ENCODE assay signal across 14 cellular contexts in the genomic region with DNA sequence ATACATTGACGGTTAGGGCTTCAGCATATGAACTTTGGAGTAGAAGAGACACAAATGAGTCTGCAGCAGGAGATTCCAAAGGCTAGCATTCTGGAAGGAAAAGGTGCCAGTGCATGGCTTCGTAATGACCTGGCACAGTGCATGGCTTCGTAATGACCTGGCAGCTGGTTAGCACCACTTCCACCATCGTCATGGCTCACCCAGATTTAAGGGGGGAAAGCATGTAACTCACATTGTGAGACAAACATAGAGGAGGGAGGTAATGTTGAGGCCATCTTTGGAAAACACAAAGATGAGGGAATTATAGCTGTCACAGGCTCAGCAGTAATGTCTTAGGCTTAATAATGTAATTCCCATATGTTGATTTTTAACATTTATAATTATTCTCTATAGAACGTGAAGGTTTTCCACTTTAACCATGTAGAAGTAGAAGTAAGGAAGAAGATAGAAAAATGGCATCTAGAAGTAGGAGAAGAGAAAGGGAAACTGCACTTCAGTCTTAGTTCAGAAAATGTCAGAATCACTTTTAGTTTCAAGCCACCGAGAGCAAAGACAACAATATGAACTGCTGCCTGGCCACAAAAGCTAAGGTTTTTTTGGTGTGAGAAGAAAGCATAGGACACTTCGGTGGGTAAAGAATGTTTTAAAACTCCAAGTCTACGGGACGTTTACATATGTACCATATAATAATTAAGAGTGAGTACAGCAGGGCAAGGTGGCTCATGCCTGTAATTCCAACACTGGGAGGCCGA. TPM values are rescaled to one million over a fixed set of nuclear protein-coding genes. Genes with fewer than 3 reads are reported as not detected.
DNase-seq lines count a peak whose midpoint lies in the region; ATAC-seq and TF ChIP-seq lines count a peak whose summit lies in the region.
"Had no signal": no experiment of that assay in that cellular context is flagged by ENCODE, and none has a peak within 500 bp of the region (broad histone marks: within the 10 kb centered on the region; RNA-seq: fewer than 3 reads in every experiment).

No MANE protein-coding gene starts in this region.

- intact Hi-C loops in activated CD4-positive, alpha-beta T cell treated with anti-CD3 and anti-CD28 coated beads, Interleukin-2, amount 10 ng/mL, durations not matched to agents 24 days and 14 days (cut with micrococcal nuclease), result no loop called here
- intact Hi-C loops in OCI-LY7 (cut with micrococcal nuclease; ENCODE audit: unreplicated experiment), result no loop called here

- H3K36me3 ChIP-seq in OCI-LY7 (ENCODE audit: insufficient read depth, low read length) (no peaks in the 10 kb centered on the region), mesenchymal stem cell (ENCODE audit: control insufficient read depth in 1 of 2, insufficient read depth in 2 of 2, low read depth in 1 of 2, low read length in 2 of 2) (peaks cover 3 to 9% of the 10 kb centered on the region in 2 experiments)
- H3K36me3 ChIP-seq: lower lobe of right lung, SJSA1 had no signal

- DNase-seq in activated CD4-positive, alpha-beta T cell treated with anti-CD3 and anti-CD28 coated beads, Interleukin-2, amount 10 ng/mL, durations not matched to agents 24 days and 14 days, result no peak
- no peak for DNase-seq in activated CD4-positive, alpha-beta T cell treated with anti-CD3 and anti-CD28 coated beads, Interleukin-2, amount 50 U/mL, for 4 hours
- DNase-seq in OCI-LY7 (ENCODE audit: low spot score) (no peak), mesothelial cell of epicardium (ENCODE audit: low spot score in 2 of 2, unreplicated experiment in 2 of 2) (no peak), mesenchymal stem cell (no peak)
- DNase-seq: central memory CD4-positive, alpha-beta T cell; foreskin melanocyte; lower lobe of right lung; NCI-H2029 treated with DMSO at 0.1 percent for 48 hours had no signal

- no peak overlapping the region for H2BK5ac ChIP-seq in mesenchymal stem cell (ENCODE audit: low read depth, low read length, poor library complexity, severe bottlenecking)

- H3K27me3 ChIP-seq in mesenchymal stem cell (ENCODE audit: control insufficient read depth in 1 of 2, insufficient read depth in 1 of 2, low read length in 2 of 2), result peaks cover 0 to 9% of the 10 kb centered on the region in 2 experiments
- H3K27me3 ChIP-seq: SJSA1 had no signal

- no peak overlapping the region for H2BK15ac ChIP-seq in mesenchymal stem cell (ENCODE audit: low read depth, poor library complexity, severe bottlenecking)

- no peak overlapping the region for H2BK120ac ChIP-seq in mesenchymal stem cell (ENCODE audit: low read depth, low read length)

- BruUV-seq in OCI-LY7 (replicated peaks; lab: Mats Ljungman, UMichigan), result no TSS peak

- H3K4me1 ChIP-seq in OCI-LY7 (ENCODE audit: insufficient read depth, low read length, poor library complexity, severe bottlenecking), result no peaks in the 10 kb centered on the region
- peaks cover 3% of the 10 kb centered on the region for H3K4me1 ChIP-seq in mesenchymal stem cell (ENCODE audit: control insufficient read depth, insufficient read depth, low read depth, low read length)
- H3K4me1 ChIP-seq: lower lobe of right lung, SJSA1 had no signal

- POLR2A ChIA-PET in OCI-LY7 (lab: Charles Lee), result interaction anchor here (0.6 to 0.7 kb wide), 2 partner anchors 492 to 549 kb away, joined by 3 to 7 read pairs; no protein-coding TSS in a partner anchor

- CTCF ChIA-PET in OCI-LY7 (lab: Charles Lee; ENCODE audit: unreplicated experiment), result no interaction called here

- peaks cover 25% of the 10 kb centered on the region for H3K4me1 Mint-ChIP-seq in activated CD4-positive, alpha-beta T cell treated with anti-CD3 and anti-CD28 coated beads, Interleukin-2, amount 10 ng/mL, durations not matched to agents 24 days and 14 days
- H3K4me1 Mint-ChIP-seq in mesothelial cell of epicardium, result no peaks in the 10 kb centered on the region

- no peaks in the 10 kb centered on the region for H3K9me2 ChIP-seq in OCI-LY7 (ENCODE audit: insufficient read depth, low read length)

- H3K79me1 ChIP-seq in mesenchymal stem cell (replicated peaks; ENCODE audit: low read length, poor library complexity, severe bottlenecking), result no peaks in the 10 kb centered on the region

- TF ChIP-seq CTCF in OCI-LY7 (conservative IDR thresholded peaks at IDR 0.05; ENCODE audit: low read length) (no peak), mesothelial cell of epicardium (IDR thresholded peaks at IDR 0.05; ENCODE audit: unreplicated experiment) (no peak)

- H3K4me2 ChIP-seq in OCI-LY7 (ENCODE audit: low read length), result no peak overlapping the region
- H3K4me2 ChIP-seq in mesenchymal stem cell (ENCODE audit: low read length, poor library complexity, severe bottlenecking), result no peak overlapping the region

- H2AFZ ChIP-seq in OCI-LY7 (ENCODE audit: low read length) (0 out of 2 replicates have a peak overlapping the region, but pooled peaks have one; percentile 32), mesenchymal stem cell (ENCODE audit: low read depth, low read length) (no peak overlapping the region)

- H3K4ac ChIP-seq in mesenchymal stem cell (ENCODE audit: low read depth in 1 of 2, low read length in 2 of 2), result no peak overlapping the region

- H3K27ac Mint-ChIP-seq in activated CD4-positive, alpha-beta T cell treated with anti-CD3 and anti-CD28 coated beads, Interleukin-2, amount 10 ng/mL, durations not matched to agents 24 days and 14 days, result peak overlapping the region; percentile 56
- H3K27ac Mint-ChIP-seq in mesothelial cell of epicardium, result peak overlapping the region; percentile 69
- H3K27ac Mint-ChIP-seq: type B pancreatic cell had no signal

- no peak overlapping the region for H3K18ac ChIP-seq in mesenchymal stem cell (ENCODE audit: low read depth in 1 of 2, low read length in 2 of 2)

- no peak overlapping the region for H2BK12ac ChIP-seq in mesenchymal stem cell (ENCODE audit: low read length in 2 of 2)

- H3K9ac ChIP-seq in mesenchymal stem cell (ENCODE audit: low read length), result no peak overlapping the region

- H4K20me1 ChIP-seq in OCI-LY7 (ENCODE audit: insufficient read depth, low read length), result no peaks in the 10 kb centered on the region

- no peak overlapping the region for H3K4me3 Mint-ChIP-seq in activated CD4-positive, alpha-beta T cell treated with anti-CD3 and anti-CD28 coated beads, Interleukin-2, amount 10 ng/mL, durations not matched to agents 24 days and 14 days
- H3K4me3 Mint-ChIP-seq in mesothelial cell of epicardium, result no peak overlapping the region
- H3K4me3 Mint-ChIP-seq: type B pancreatic cell had no signal

- H2AK5ac ChIP-seq in mesenchymal stem cell (ENCODE audit: low read length, severe bottlenecking), result no peak overlapping the region

- H3K27ac ChIP-seq in OCI-LY7 (ENCODE audit: low read depth, low read length, poor library complexity, severe bottlenecking) (no peak overlapping the region), mesenchymal stem cell (ENCODE audit: low read length, poor library complexity, severe bottlenecking) (no peak overlapping the region)
- H3K27ac ChIP-seq: lower lobe of right lung, SJSA1 had no signal

- H3K4me3 ChIP-seq in OCI-LY7 (ENCODE audit: low read depth, low read length, poor library complexity, severe bottlenecking) (no peak overlapping the region), mesenchymal stem cell (ENCODE audit: insufficient read depth in 1 of 2, low read depth in 1 of 2, low read length in 2 of 2) (no peak overlapping the region)
- H3K4me3 ChIP-seq: lower lobe of right lung, SJSA1 had no signal

- peaks cover 2% of the 10 kb centered on the region for H3K36me3 Mint-ChIP-seq in activated CD4-positive, alpha-beta T cell treated with anti-CD3 and anti-CD28 coated beads, Interleukin-2, amount 10 ng/mL, durations not matched to agents 24 days and 14 days (ENCODE audit: low read depth)
- H3K36me3 Mint-ChIP-seq in mesothelial cell of epicardium, result no peaks in the 10 kb centered on the region

- no peak overlapping the region for H3K23ac ChIP-seq in mesenchymal stem cell (ENCODE audit: low read length in 2 of 2)

- H4K91ac ChIP-seq in mesenchymal stem cell (ENCODE audit: low read length), result no peak overlapping the region

- peaks cover 7% of the 10 kb centered on the region for H3K9me3 Mint-ChIP-seq in activated CD4-positive, alpha-beta T cell treated with anti-CD3 and anti-CD28 coated beads, Interleukin-2, amount 10 ng/mL, durations not matched to agents 24 days and 14 days
- peaks cover 5% of the 10 kb centered on the region for H3K9me3 Mint-ChIP-seq in mesothelial cell of epicardium

- H3K14ac ChIP-seq in mesenchymal stem cell (ENCODE audit: low read length in 2 of 2), result no peak overlapping the region

- no peak overlapping the region for H4K8ac ChIP-seq in mesenchymal stem cell (ENCODE audit: low read length)

- H3K27me3 Mint-ChIP-seq in activated CD4-positive, alpha-beta T cell treated with anti-CD3 and anti-CD28 coated beads, Interleukin-2, amount 10 ng/mL, durations not matched to agents 24 days and 14 days, result peaks cover 9% of the 10 kb centered on the region
- peaks cover 2% of the 10 kb centered on the region for H3K27me3 Mint-ChIP-seq in mesothelial cell of epicardium (ENCODE audit: low read depth)
- H3K27me3 Mint-ChIP-seq: type B pancreatic cell had no signal

- H3K79me2 ChIP-seq in OCI-LY7 (ENCODE audit: insufficient read depth, low read depth, low read length), result no peaks in the 10 kb centered on the region

- ATAC-seq in GM21723 (IDR thresholded peaks at IDR 0.05; ENCODE audit: unreplicated experiment), result peak; percentile 72
- ATAC-seq in HG02588 (IDR thresholded peaks at IDR 0.05; ENCODE audit: unreplicated experiment), result no peak
- ATAC-seq in HG03378 (IDR thresholded peaks at IDR 0.05; ENCODE audit: unreplicated experiment), result no peak
- ATAC-seq: lower lobe of right lung had no signal

- WGBS in mesenchymal stem cell, result 92% methylated on average over 8 of the region's 10 CpGs

- H3K9me3 ChIP-seq in OCI-LY7 (ENCODE audit: low read length) (no peaks in the 10 kb centered on the region), mesenchymal stem cell (ENCODE audit: control insufficient read depth, low read length) (no peaks in the 10 kb centered on the region)
- H3K9me3 ChIP-seq: lower lobe of right lung, SJSA1 had no signal

RNA-seq across cellular contexts. Expression of a gene that starts 6.8 kb away (rescaled TPM):
- total RNA-seq in activated CD4-positive, alpha-beta T cell treated with anti-CD3 and anti-CD28 coated beads, Interleukin-2, amount 10 ng/mL, durations not matched to agents 24 days and 14 days, result 121 and 145 TPM in 2 replicates
- total RNA-seq in OCI-LY7 (2014; rRNA removed; shearing (Covaris generic)), result 167 and 201 TPM in 2 replicates
- 120 and 135 TPM in 2 replicates for total RNA-seq in OCI-LY7 (2022)
- total RNA-seq in mesothelial cell of epicardium, result 183 to 193 TPM (median 192 TPM) in 3 replicates
- 86.3 TPM for polyA plus RNA-seq in mesenchymal stem cell (2013, experiment 1 of 2)
- 82.9 TPM for polyA plus RNA-seq in mesenchymal stem cell (2013, experiment 2 of 2)

RNA-seq across cellular contexts. Expression of a gene that starts 43.4 kb away (rescaled TPM):
- 0.17 and 0.77 TPM in 2 replicates for total RNA-seq in activated CD4-positive, alpha-beta T cell treated with anti-CD3 and anti-CD28 coated beads, Interleukin-2, amount 10 ng/mL, durations not matched to agents 24 days and 14 days
- not detected in 2 replicates for total RNA-seq in OCI-LY7 (2014; rRNA removed; shearing (Covaris generic))
- not detected in 2 replicates for total RNA-seq in OCI-LY7 (2022)
- 33.0 to 37.2 TPM (median 36.0 TPM) in 3 replicates for total RNA-seq in mesothelial cell of epicardium
- 16.6 TPM for polyA plus RNA-seq in mesenchymal stem cell (2013, experiment 1 of 2)
- polyA plus RNA-seq in mesenchymal stem cell (2013, experiment 2 of 2), result 17.5 TPM

Comparison
In these comparisons a context has a peak if more than half of its experiments do, and no peak if none do; other contexts are left out.
1. RNA of a gene that starts 43.4 kb away (total RNA-seq): 33.0 to 37.2 TPM in mesothelial cell of epicardium; 0.17 to 0.77 TPM in activated CD4-positive, alpha-beta T cell treated with anti-CD3 and anti-CD28 coated beads, Interleukin-2, amount 10 ng/mL, durations not matched to agents 24 days and 14 days and not detected in OCI-LY7; every median in the first group is over 10 times any median in the second.